Comparison of ENCODE assay signal across 11 cellular contexts in the genomic region with DNA sequence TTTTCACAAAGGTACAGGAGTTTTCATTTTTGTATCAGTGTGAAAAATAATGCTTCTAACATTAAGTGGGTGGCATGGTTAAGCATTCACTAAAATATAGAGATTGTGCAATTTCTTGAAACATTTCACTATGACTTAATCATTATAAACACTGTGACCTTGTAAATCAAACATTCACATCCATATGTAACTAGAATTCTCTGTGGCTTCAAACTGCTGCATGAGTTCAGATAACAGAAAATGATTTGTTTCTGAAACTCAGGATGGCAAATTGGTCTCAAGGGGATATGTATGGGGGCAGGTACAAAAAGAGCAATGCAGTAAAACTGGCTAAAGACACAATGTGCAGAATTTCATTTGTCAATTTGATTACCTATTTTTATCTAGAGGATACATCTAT. TPM values are rescaled to one million over a fixed set of nuclear protein-coding genes. Genes with fewer than 3 reads are reported as not detected.
DNase-seq lines count a peak whose midpoint lies in the region; ATAC-seq and TF ChIP-seq lines count a peak whose summit lies in the region.
"Had no signal": no experiment of that assay in that cellular context is flagged by ENCODE, and none has a peak within 500 bp of the region (broad histone marks: within the 10 kb centered on the region; RNA-seq: fewer than 3 reads in every experiment).

No MANE protein-coding gene starts in this region.

- H3K27ac ChIP-seq in CD4-positive, CD25-positive, alpha-beta regulatory T cell (ENCODE audit: insufficient read depth, low read length, poor library complexity, severe bottlenecking) = no peak overlapping the region
- H3K27ac ChIP-seq in HEK293 (ENCODE audit: extremely low read depth, low read depth, low read length) (no peak overlapping the region), liver (ENCODE audit: low read depth in 1 of 2, low read length in 2 of 2) (peak overlapping the region; percentile 65 to 71), neural progenitor cell (no peak overlapping the region)
- H3K27ac ChIP-seq: thoracic aorta had no signal

- peaks cover 43% of the 10 kb centered on the region for H3K4me1 ChIP-seq in CD4-positive, CD25-positive, alpha-beta regulatory T cell (ENCODE audit: control insufficient read depth, insufficient read depth, low read length, poor library complexity, severe bottlenecking)
- H3K4me1 ChIP-seq in HEK293 (ENCODE audit: control insufficient read depth, insufficient read depth, low read length) = peaks cover 11% of the 10 kb centered on the region
- peaks cover 12 to 44% (median 32%) of the 10 kb centered on the region in 4 donors for H3K4me1 ChIP-seq in liver (ENCODE audit: control insufficient read depth in 4 of 4, insufficient read depth in 4 of 4, low read length in 3 of 4)
- peaks cover 8% of the 10 kb centered on the region for H3K4me1 ChIP-seq in neural progenitor cell

- H4K20me1 ChIP-seq in neural progenitor cell (ENCODE audit: low read depth) = peaks cover 68% of the 10 kb centered on the region

- H3K4me3 ChIP-seq in CD4-positive, CD25-positive, alpha-beta regulatory T cell (ENCODE audit: low read depth, low read length) = no peak overlapping the region
- H3K4me3 ChIP-seq in HEK293 (ENCODE audit: low read depth, low read length) = no peak overlapping the region
- no peak overlapping the region for H3K4me3 ChIP-seq in liver (ENCODE audit: low read depth in 1 of 3, low read length in 3 of 3)
- no peak overlapping the region for H3K4me3 ChIP-seq in neural progenitor cell
- H3K4me3 ChIP-seq: thoracic aorta had no signal

- H3K36me3 ChIP-seq in CD4-positive, CD25-positive, alpha-beta regulatory T cell (ENCODE audit: control insufficient read depth, insufficient read depth, low read length) = peaks cover 2% of the 10 kb centered on the region
- H3K36me3 ChIP-seq in HEK293 (ENCODE audit: control insufficient read depth in 2 of 2, insufficient read depth in 1 of 2, low read length in 2 of 2) (peaks cover 5 to 7% of the 10 kb centered on the region in 2 experiments), liver (ENCODE audit: control insufficient read depth in 4 of 4, insufficient read depth in 3 of 4, low read depth in 1 of 4, low read length in 3 of 4) (no peaks in the 10 kb centered on the region), neural progenitor cell (no peaks in the 10 kb centered on the region)
- H3K36me3 ChIP-seq: thoracic aorta had no signal

- no peak for TF ChIP-seq RAD21 in liver (IDR thresholded peaks at IDR 0.05)

- H3K36me3 Mint-ChIP-seq in CD4-positive, CD25-positive, alpha-beta regulatory T cell = peaks cover 12% of the 10 kb centered on the region
- H3K36me3 Mint-ChIP-seq in activated naive CD8-positive, alpha-beta T cell treated with anti-CD3 and anti-CD28 coated beads for 36 hours = peaks cover 48% of the 10 kb centered on the region
- H3K36me3 Mint-ChIP-seq in neural progenitor cell = peaks cover 13% of the 10 kb centered on the region

- H3K9me3 ChIP-seq in CD4-positive, CD25-positive, alpha-beta regulatory T cell (ENCODE audit: control insufficient read depth in 2 of 2, low read length in 2 of 2) = no peaks in the 10 kb centered on the region
- H3K9me3 ChIP-seq in HEK293 (ENCODE audit: control insufficient read depth, insufficient read depth, low read depth, low read length) (no peaks in the 10 kb centered on the region), liver (ENCODE audit: control insufficient read depth in 4 of 4, low read length in 3 of 4) (no peaks in the 10 kb centered on the region), neural progenitor cell (ENCODE audit: low read depth) (no peaks in the 10 kb centered on the region)
- H3K9me3 ChIP-seq: thoracic aorta had no signal

- H3K4me1 Mint-ChIP-seq in CD4-positive, CD25-positive, alpha-beta regulatory T cell = peaks cover 47 to 77% (median 57%) of the 10 kb centered on the region in 4 donors
- H3K4me1 Mint-ChIP-seq in activated naive CD8-positive, alpha-beta T cell treated with anti-CD3 and anti-CD28 coated beads for 36 hours = peaks cover 58% of the 10 kb centered on the region
- peaks cover 16% of the 10 kb centered on the region for H3K4me1 Mint-ChIP-seq in neural progenitor cell

- POLR2A ChIA-PET in HEK293 (lab: Yijun Ruan, JAX) = no interaction called here

- H3F3A ChIP-seq in neural progenitor cell (ENCODE audit: low read depth) = no peaks in the 10 kb centered on the region

- H3K9ac ChIP-seq in liver (ENCODE audit: low read depth in 1 of 2, low read length in 2 of 2) (peak overlapping the region in 1 of 2 donors; percentile 42), neural progenitor cell (no peak overlapping the region)

- TF ChIP-seq CTCF in HEK293 (tag by site-specific recombination; IDR thresholded peaks at IDR 0.05) (no peak), liver (IDR thresholded peaks at IDR 0.05; ENCODE audit: low read depth, low read length, missing input control) (no peak), neural progenitor cell (IDR thresholded peaks at IDR 0.05) (no peak)

- H3K9me3 Mint-ChIP-seq in CD4-positive, CD25-positive, alpha-beta regulatory T cell = peaks cover 0 to 8% (median 0%) of the 10 kb centered on the region in 7 donors
- peaks cover 9% of the 10 kb centered on the region for H3K9me3 Mint-ChIP-seq in activated naive CD8-positive, alpha-beta T cell treated with anti-CD3 and anti-CD28 coated beads for 36 hours
- peaks cover 6% of the 10 kb centered on the region for H3K9me3 Mint-ChIP-seq in neural progenitor cell

- H3K27me3 Mint-ChIP-seq in CD4-positive, CD25-positive, alpha-beta regulatory T cell = peaks cover 16% of the 10 kb centered on the region
- no peaks in the 10 kb centered on the region for H3K27me3 Mint-ChIP-seq in activated naive CD8-positive, alpha-beta T cell treated with anti-CD3 and anti-CD28 coated beads for 36 hours
- peaks cover 5% of the 10 kb centered on the region for H3K27me3 Mint-ChIP-seq in neural progenitor cell (ENCODE audit: insufficient read depth, low read depth)
- H3K27me3 Mint-ChIP-seq: activated B cell treated with CpG ODN at 0.5 μM for 24 hours had no signal

- ATAC-seq in CD4-positive, CD25-positive, alpha-beta regulatory T cell (ENCODE audit: low read depth in 2 of 2) = no peak
- no peak for ATAC-seq in HG02852 (IDR thresholded peaks at IDR 0.05; ENCODE audit: unreplicated experiment)
- no peak for ATAC-seq in HG02970 (IDR thresholded peaks at IDR 0.05; ENCODE audit: low FRiP score, unreplicated experiment)

- no peaks in the 10 kb centered on the region for H3K27me3 ChIP-seq in CD4-positive, CD25-positive, alpha-beta regulatory T cell (ENCODE audit: control insufficient read depth, insufficient read depth, low read length)
- H3K27me3 ChIP-seq in liver (ENCODE audit: control insufficient read depth in 4 of 4, insufficient read depth in 4 of 4, low read length in 3 of 4) (no peaks in the 10 kb centered on the region), neural progenitor cell (peaks cover 12% of the 10 kb centered on the region)

- H3K79me2 ChIP-seq in neural progenitor cell (ENCODE audit: low read depth) = peaks cover 85% of the 10 kb centered on the region

- H2AFZ ChIP-seq in neural progenitor cell (replicated peaks) = no peak overlapping the region

- H3K27ac Mint-ChIP-seq in CD4-positive, CD25-positive, alpha-beta regulatory T cell = peak overlapping the region in 1 of 3 donors; percentile 44
- H3K27ac Mint-ChIP-seq in activated naive CD8-positive, alpha-beta T cell treated with anti-CD3 and anti-CD28 coated beads for 36 hours = peak overlapping the region; percentile 7
- no peak overlapping the region for H3K27ac Mint-ChIP-seq in neural progenitor cell
- H3K27ac Mint-ChIP-seq: activated B cell treated with CpG ODN at 0.5 μM for 24 hours had no signal

- no peak for DNase-seq in CD4-positive, CD25-positive, alpha-beta regulatory T cell
- DNase-seq in activated naive CD8-positive, alpha-beta T cell treated with anti-CD3 and anti-CD28 coated beads for 36 hours = no peak
- DNase-seq in KG1 (lab: John Stamatoyannopoulos, UW) = no peak
- DNase-seq in neural progenitor cell (ENCODE audit: low spot score) = no peak
- DNase-seq: activated B cell treated with CpG ODN at 0.5 μM for 24 hours, KBM-7 had no signal

- peak overlapping the region; percentile 10 to 86 (median 57) for H3K4me3 Mint-ChIP-seq in CD4-positive, CD25-positive, alpha-beta regulatory T cell
- H3K4me3 Mint-ChIP-seq in activated naive CD8-positive, alpha-beta T cell treated with anti-CD3 and anti-CD28 coated beads for 36 hours = peak overlapping the region; percentile 23
- H3K4me3 Mint-ChIP-seq in neural progenitor cell = no peak overlapping the region

- H3K4me2 ChIP-seq in neural progenitor cell = no peak overlapping the region

- CTCF ChIA-PET in HEK293 (lab: Yijun Ruan, JAX) = interaction anchor here (0.5 kb wide), 1 partner anchor 640 kb away, joined by 5 read pairs; no protein-coding TSS in a partner anchor

TF ChIP-seq in HEK293, 187 proteins besides CTCF, POLR2A, EP300 and RAD21 (continues in another document):
- no peak for TF ChIP-seq KLF10 (tag by site-specific recombination; IDR thresholded peaks at IDR 0.05)
- peak; percentile 51 for TF ChIP-seq IKZF3 (tag by site-specific recombination; IDR thresholded peaks at IDR 0.05)
- no peak for TF ChIP-seq ZNF560 (tag by site-specific recombination; IDR thresholded peaks at IDR 0.05; ENCODE audit: borderline replicate concordance)

TF ChIP-seq in liver, 16 proteins besides CTCF, POLR2A, EP300 and RAD21:
- TF ChIP-seq RXRA (IDR thresholded peaks at IDR 0.05) (peak in 1 of 2 donors; percentile 12), NR2F2 (IDR thresholded peaks at IDR 0.05) (no peak)

RNA-seq across cellular contexts. Expression of a gene that starts 3.8 kb away (rescaled TPM):
- total RNA-seq in CD4-positive, CD25-positive, alpha-beta regulatory T cell = 80.6 TPM
- polyA plus RNA-seq in CD4-positive, CD25-positive, alpha-beta regulatory T cell = 10 to 100 TPM; 17.5 to 34.0 (median 18.0) TPM
- 10 to 100 TPM; 32.1 to 36.3 TPM for total RNA-seq in activated naive CD8-positive, alpha-beta T cell treated with anti-CD3 and anti-CD28 coated beads for 36 hours
- total RNA-seq in liver (10 to 100 TPM; 13.6 to 13.9 TPM), neural progenitor cell (ENCODE audit: low replicate concordance) (47.5 and 69.9 TPM in 2 replicates)
- 10 to 100 TPM in 1 of 2 donors, 1 to 10 TPM in 1; 5.2 to 25.0 TPM for polyA plus RNA-seq in liver

RNA-seq across cellular contexts. Expression of a gene that starts 57.8 kb away (rescaled TPM):
- 33.7 TPM for total RNA-seq in CD4-positive, CD25-positive, alpha-beta regulatory T cell
- 10 to 100 TPM; 30.0 to 51.6 (median 38.7) TPM for polyA plus RNA-seq in CD4-positive, CD25-positive, alpha-beta regulatory T cell
- total RNA-seq in activated naive CD8-positive, alpha-beta T cell treated with anti-CD3 and anti-CD28 coated beads for 36 hours = 10 to 100 TPM; 13.9 to 16.4 TPM
- 1 to 10 TPM; 8.5 to 9.7 TPM for total RNA-seq in liver
- polyA plus RNA-seq in liver = 1 to 10 TPM; 3.3 to 5.2 TPM
- total RNA-seq in neural progenitor cell (ENCODE audit: low replicate concordance) = 13.5 and 22.8 TPM in 2 replicates

RNA-seq across cellular contexts. Expression of a gene that starts 58.1 kb away (rescaled TPM):
- total RNA-seq in CD4-positive, CD25-positive, alpha-beta regulatory T cell = 23.0 TPM
- 10 to 100 TPM in 2 of 4 donors, 1 to 10 TPM in 2; 7.9 to 10.3 (median 10.0) TPM for polyA plus RNA-seq in CD4-positive, CD25-positive, alpha-beta regulatory T cell
- total RNA-seq in activated naive CD8-positive, alpha-beta T cell treated with anti-CD3 and anti-CD28 coated beads for 36 hours = 10 to 100 TPM; 16.7 to 17.8 TPM
- total RNA-seq in liver (10 to 100 TPM in 1 of 2 donors, 1 to 10 TPM in 1; 8.4 to 18.2 TPM), neural progenitor cell (ENCODE audit: low replicate concordance) (34.3 and 67.6 TPM in 2 replicates)
- 1 to 10 TPM; 7.2 to 9.5 TPM for polyA plus RNA-seq in liver

Comparison
In these comparisons a context has a peak if more than half of its experiments do, and no peak if none do; other contexts are left out.
1. H3K27ac ChIP-seq: peak in liver (2 of 2); none in CD4-positive, CD25-positive, alpha-beta regulatory T cell (single experiment), HEK293 (single experiment) and neural progenitor cell (single experiment).